In genomic region chr17:28715217-28715616, GRCh38 we compare ENCODE assay signal across 26 cellular contexts. TPM values are rescaled to one million over a fixed set of nuclear protein-coding genes. Genes with fewer than 3 reads are reported as not detected.
DNase-seq lines count a peak whose midpoint lies in the region; TF ChIP-seq lines count a peak whose summit lies in the region.
"Had no signal": no experiment of that assay in that cellular context is flagged by ENCODE, and none has a peak within 500 bp of the region (broad histone marks: within the 10 kb centered on the region; RNA-seq: fewer than 3 reads in every experiment).

No MANE protein-coding gene starts in this region.

- no peak overlapping the region for H2BK5ac ChIP-seq in trophoblast cell (ENCODE audit: low read depth, low read length, poor library complexity)

- no peak overlapping the region for H2BK12ac ChIP-seq in trophoblast cell (ENCODE audit: low read length)

- peaks cover 43% of the 10 kb centered on the region for H3K79me1 ChIP-seq in trophoblast cell (ENCODE audit: low read length)

- H3K4me1 ChIP-seq in BLaER1 (peaks cover 58% of the 10 kb centered on the region), NT2/D1 (ENCODE audit: insufficient read depth, insufficient read length) (peaks cover 16% of the 10 kb centered on the region), fibroblast of lung (ENCODE audit: control insufficient read depth, extremely low read depth, insufficient read depth, low read length) (peaks cover 16% of the 10 kb centered on the region), trophoblast cell (ENCODE audit: control insufficient read depth in 1 of 2, insufficient read depth in 2 of 2, low read length in 2 of 2) (peaks cover 14 to 29% of the 10 kb centered on the region in 2 experiments), suprapubic skin (peaks cover 55% of the 10 kb centered on the region)
- H3K4me1 ChIP-seq: colonic mucosa had no signal

- no CpG with 5 or more reads among the region's 2 CpGs for WGBS in trophoblast cell (ENCODE audit: extremely low coverage, insufficient coverage, insufficient read length)
- 83% methylated on average over 2 of the region's 2 CpGs for WGBS in suprapubic skin

- DNase-seq in NT2/D1 (ENCODE audit: low read depth, low spot score), result no peak
- no peak for DNase-seq in fibroblast of lung (ENCODE audit: low read depth in 2 of 2)
- DNase-seq in trophoblast cell, result no peak
- DNase-seq in A172 (ENCODE audit: low spot score), result no peak
- no peak for DNase-seq in suprapubic skin (ENCODE audit: low spot score in 2 of 2)
- DNase-seq in NCI-H1092 treated with DMSO at 0.1 percent for 48 hours (lab: John Stamatoyannopoulos, UW), result no peak
- DNase-seq: activated CD4-positive, CD25-positive, alpha-beta regulatory T cell; activated CD8-positive, alpha-beta memory T cell treated with anti-CD3 and anti-CD28 coated beads, Interleukin-2, amount 10 ng/mL, durations not matched to agents 7 days and 5 days; activated naive CD4-positive, alpha-beta T cell treated with anti-CD3 and anti-CD28 coated beads, Interleukin-2, amount 10 ng/mL, durations not matched to agents 7 days and 5 days; CD4-positive, CD25-positive, alpha-beta regulatory T cell; colonic mucosa; effector memory CD4-positive, alpha-beta T cell; GOT3; kidney glomerular epithelial cell; NCI-H1105 treated with DMSO at 0.1 percent for 48 hours; NCI-H2029; NCI-H524 treated with DMSO at 0.1 percent for 48 hours; NK-92 treated with Interleukin-12 subunit alpha and Interleukin-12 subunit beta, amount 100 ng/mL, for 24 hours; nucleus accumbens; SIG-M5; SW 1271; T1000 had no signal

- H3K27ac ChIP-seq in BLaER1 (no peak overlapping the region), fibroblast of lung (ENCODE audit: insufficient read depth, low read length) (no peak overlapping the region), trophoblast cell (ENCODE audit: low read depth, low read length) (no peak overlapping the region), suprapubic skin (no peak overlapping the region)
- H3K27ac ChIP-seq: cardiac muscle cell, colonic mucosa, heart left ventricle had no signal

- no peak for TF ChIP-seq EP300 in suprapubic skin (IDR thresholded peaks at IDR 0.05)

- H3K9ac ChIP-seq in BLaER1, result no peak overlapping the region
- peak overlapping the region; percentile 17 for H3K9ac ChIP-seq in NT2/D1 (ENCODE audit: insufficient read length, low read depth)
- H3K9ac ChIP-seq in fibroblast of lung (ENCODE audit: insufficient read depth, low read length), result no peak overlapping the region
- no peak overlapping the region for H3K9ac ChIP-seq in trophoblast cell (ENCODE audit: low read length)

- peaks cover 34% of the 10 kb centered on the region for H3K36me3 ChIP-seq in BLaER1
- H3K36me3 ChIP-seq in NT2/D1 (ENCODE audit: insufficient read depth, insufficient read length, low read length), result peaks cover 39% of the 10 kb centered on the region
- H3K36me3 ChIP-seq in fibroblast of lung (ENCODE audit: control insufficient read depth, insufficient read depth, low read length), result peaks cover 27% of the 10 kb centered on the region
- peaks cover 26 to 31% of the 10 kb centered on the region in 2 experiments for H3K36me3 ChIP-seq in trophoblast cell (ENCODE audit: control insufficient read depth in 1 of 2, insufficient read depth in 2 of 2, low read length in 2 of 2)
- H3K36me3 ChIP-seq in suprapubic skin, result peaks cover 23% of the 10 kb centered on the region
- H3K36me3 ChIP-seq: colonic mucosa had no signal

- H2BK120ac ChIP-seq in trophoblast cell (ENCODE audit: insufficient read depth, low read length, poor library complexity), result no peak overlapping the region

- H2AFZ ChIP-seq in fibroblast of lung (ENCODE audit: low read length) (no peak overlapping the region), trophoblast cell (ENCODE audit: insufficient read depth, low read length, poor library complexity) (no peak overlapping the region)

- no peak overlapping the region for H3K14ac ChIP-seq in trophoblast cell (ENCODE audit: low read length)

- no peak overlapping the region for H4K91ac ChIP-seq in trophoblast cell (ENCODE audit: low read depth, low read length)

- peak overlapping the region; percentile 98; the same call in 1 of the 2 replicates for H3K4me2 ChIP-seq in BLaER1
- peak overlapping the region; percentile 88 for H3K4me2 ChIP-seq in fibroblast of lung (ENCODE audit: extremely low read depth, insufficient read depth, low read length)
- H3K4me2 ChIP-seq in trophoblast cell (ENCODE audit: low read length), result peak overlapping the region; percentile 47

- no peak for TF ChIP-seq POLR2A in suprapubic skin (IDR thresholded peaks at IDR 0.05)

- H3K9me3 ChIP-seq in BLaER1 (no peaks in the 10 kb centered on the region), NT2/D1 (ENCODE audit: insufficient read depth, low read length) (no peaks in the 10 kb centered on the region), fibroblast of lung (ENCODE audit: control insufficient read depth, insufficient read depth, low read depth, low read length) (no peaks in the 10 kb centered on the region), trophoblast cell (ENCODE audit: insufficient read depth, low read depth, low read length) (peaks cover 5% of the 10 kb centered on the region), suprapubic skin (no peaks in the 10 kb centered on the region)
- H3K9me3 ChIP-seq: colonic mucosa, heart left ventricle had no signal

- no peak overlapping the region for H4K12ac ChIP-seq in trophoblast cell (ENCODE audit: low read depth, low read length)

- H4K8ac ChIP-seq in trophoblast cell (ENCODE audit: low read depth, low read length), result no peak overlapping the region

- no peak overlapping the region for H3K23ac ChIP-seq in trophoblast cell (ENCODE audit: low read length)

- peaks cover 30% of the 10 kb centered on the region for H4K20me1 ChIP-seq in BLaER1
- no peaks in the 10 kb centered on the region for H4K20me1 ChIP-seq in fibroblast of lung (ENCODE audit: control insufficient read depth, extremely low read depth, insufficient read depth, low read length)

- H3K18ac ChIP-seq in trophoblast cell (ENCODE audit: low read length), result no peak overlapping the region

- H2AK5ac ChIP-seq in trophoblast cell (ENCODE audit: low read length), result no peak overlapping the region

- no peak for TF ChIP-seq CTCF in fibroblast of lung (conservative IDR thresholded peaks at IDR 0.05 in 1 of 2, IDR thresholded peaks at IDR 0.05 in 1 of 2; ENCODE audit: low read depth in 1 of 2, low read length in 2 of 2)
- no peak for TF ChIP-seq CTCF in suprapubic skin (IDR thresholded peaks at IDR 0.05)

- no peak overlapping the region for H3K4me3 ChIP-seq in BLaER1
- H3K4me3 ChIP-seq in NT2/D1 (ENCODE audit: insufficient read length, low read depth), result no peak overlapping the region
- H3K4me3 ChIP-seq in fibroblast of lung (replicated peaks in 1 of 4; ENCODE audit: control extremely low read depth in 1 of 4, insufficient read depth in 1 of 4, low read depth in 3 of 4, low read length in 4 of 4), result peak overlapping the region in 2 of 4 experiments; percentile 75 to 85
- no peak overlapping the region for H3K4me3 ChIP-seq in trophoblast cell (ENCODE audit: low read depth, low read length)
- no peak overlapping the region for H3K4me3 ChIP-seq in suprapubic skin
- H3K4me3 ChIP-seq: cardiac muscle cell, colonic mucosa, GM12878, heart left ventricle had no signal

- H3K79me2 ChIP-seq in fibroblast of lung (ENCODE audit: control insufficient read depth, insufficient read depth, low read length) (peaks cover 29% of the 10 kb centered on the region), trophoblast cell (ENCODE audit: control insufficient read depth, insufficient read depth, low read length, poor library complexity) (peaks cover 28% of the 10 kb centered on the region)

- no peaks in the 10 kb centered on the region for H3K27me3 ChIP-seq in BLaER1
- H3K27me3 ChIP-seq in NT2/D1 (ENCODE audit: insufficient read depth, insufficient read length), result no peaks in the 10 kb centered on the region
- H3K27me3 ChIP-seq in fibroblast of lung (ENCODE audit: control insufficient read depth, insufficient read depth, low read length), result no peaks in the 10 kb centered on the region
- H3K27me3 ChIP-seq in trophoblast cell (ENCODE audit: insufficient read depth, low read length), result no peaks in the 10 kb centered on the region
- H3K27me3 ChIP-seq in suprapubic skin, result no peaks in the 10 kb centered on the region
- H3K27me3 ChIP-seq: cardiac muscle cell had no signal

- no peak overlapping the region for H3K4ac ChIP-seq in trophoblast cell (ENCODE audit: low read depth, low read length)

RNA-seq across cellular contexts. Expression of gene RAB34, which starts 2.5 kb away (rescaled TPM):
- total RNA-seq in fibroblast of lung (159 and 174 TPM in 2 replicates), suprapubic skin (10 to 100 TPM; 60.7 to 96.1 (median 77.6) TPM)
- 287 and 338 TPM in 2 replicates for polyA plus RNA-seq in fibroblast of lung
- 210 and 269 TPM in 2 replicates for polyA plus RNA-seq in fibroblast of lung (2012)
- polyA minus RNA-seq in fibroblast of lung (ENCODE audit: low replicate concordance), result 474 and 535 TPM in 2 replicates
- polyA plus RNA-seq in trophoblast cell (2013), result 107 and 110 TPM in 2 replicates
- total RNA-seq in A172 (2014; rRNA removed; shearing (Covaris generic)), result 246 and 286 TPM in 2 replicates

RNA-seq across cellular contexts. Expression of gene PROCA1, which starts 3.5 kb away (rescaled TPM):
- 2.3 and 2.6 TPM in 2 replicates for total RNA-seq in fibroblast of lung
- polyA plus RNA-seq in fibroblast of lung, result 0.85 and 0.93 TPM in 2 replicates
- polyA plus RNA-seq in fibroblast of lung (2012), result 0.80 and 1.0 TPM in 2 replicates
- polyA minus RNA-seq in fibroblast of lung (ENCODE audit: low replicate concordance), result 0.55 TPM in 1 of 2 replicates, not detected in the other
- polyA plus RNA-seq in trophoblast cell (2013), result 5.4 and 5.7 TPM in 2 replicates
- total RNA-seq in A172 (2014; rRNA removed; shearing (Covaris generic)), result 1.2 and 2.0 TPM in 2 replicates
- 1 to 10 TPM in 1 of 4 donors, under 1 TPM in 1, not detected in 2; 0.36 to 6.2 TPM for total RNA-seq in suprapubic skin

RNA-seq across cellular contexts. Expression of gene RPL23A, which starts 4.6 kb away (rescaled TPM):
- total RNA-seq in fibroblast of lung, result 519 and 881 TPM in 2 replicates
- 1,041 and 1,196 TPM in 2 replicates for polyA plus RNA-seq in fibroblast of lung
- polyA plus RNA-seq in fibroblast of lung (2012), result 1,359 and 1,543 TPM in 2 replicates
- polyA minus RNA-seq in fibroblast of lung (ENCODE audit: low replicate concordance), result 77.8 and 117 TPM in 2 replicates
- 2,630 and 2,632 TPM in 2 replicates for polyA plus RNA-seq in trophoblast cell (2013)
- 697 and 1,197 TPM in 2 replicates for total RNA-seq in A172 (2014; rRNA removed; shearing (Covaris generic))
- 100 to 1,000 TPM; 528 to 947 (median 789) TPM for total RNA-seq in suprapubic skin

RNA-seq across cellular contexts. Expression of gene TLCD1, which starts 10.8 kb away (rescaled TPM):
- 4.1 and 6.6 TPM in 2 replicates for total RNA-seq in fibroblast of lung
- 10.8 and 11.5 TPM in 2 replicates for polyA plus RNA-seq in fibroblast of lung
- polyA plus RNA-seq in fibroblast of lung (2012), result 9.7 and 11.9 TPM in 2 replicates
- polyA minus RNA-seq in fibroblast of lung (ENCODE audit: low replicate concordance), result 19.7 and 27.4 TPM in 2 replicates
- 29.4 and 32.8 TPM in 2 replicates for polyA plus RNA-seq in trophoblast cell (2013)
- 3.3 and 3.9 TPM in 2 replicates for total RNA-seq in A172 (2014; rRNA removed; shearing (Covaris generic))
- 10 to 100 TPM in 3 of 4 donors, 1 to 10 TPM in 1; 6.9 to 25.0 (median 17.0) TPM for total RNA-seq in suprapubic skin
- polyA plus RNA-seq: CD4-positive, CD25-positive, alpha-beta regulatory T cell had no signal

RNA-seq across cellular contexts. Expression of gene NEK8, which starts 13.4 kb away (rescaled TPM):
- total RNA-seq in fibroblast of lung (2.8 TPM in 2 replicates), suprapubic skin (1 to 10 TPM; 1.9 to 8.1 (median 6.0) TPM)
- polyA plus RNA-seq in fibroblast of lung, result 3.0 and 3.8 TPM in 2 replicates
- polyA plus RNA-seq in fibroblast of lung (2012), result 2.0 and 2.2 TPM in 2 replicates
- 3.4 and 8.3 TPM in 2 replicates for polyA minus RNA-seq in fibroblast of lung (ENCODE audit: low replicate concordance)
- 3.8 and 4.4 TPM in 2 replicates for polyA plus RNA-seq in trophoblast cell (2013)
- 1.5 and 2.5 TPM in 2 replicates for total RNA-seq in A172 (2014; rRNA removed; shearing (Covaris generic))

Comparison
In these comparisons a context has a peak if more than half of its experiments do, and no peak if none do; other contexts are left out.
1. H3K4me2 ChIP-seq: peak in every context shown above with its lines; median percentile 98 in BLaER1; 88 in fibroblast of lung; 47 in trophoblast cell.